12 cellular contexts compared by ENCODE assay signal in genomic region chr15:71093089-71094024, GRCh38. TPM values are rescaled to one million over a fixed set of nuclear protein-coding genes. Genes with fewer than 3 reads are reported as not detected.
A peak's percentile ranks its signal among the peaks of the same experiment; 100 is the strongest.
DNase-seq lines count a peak whose midpoint lies in the region; ATAC-seq and TF ChIP-seq lines count a peak whose summit lies in the region.
"Had no signal": no experiment of that assay in that cellular context is flagged by ENCODE, and none has a peak within 500 bp of the region (broad histone marks: within the 10 kb centered on the region; RNA-seq: fewer than 3 reads in every experiment).

No MANE protein-coding gene starts in this region.

- CTCF ChIA-PET in HCT116 (lab: Charles Lee) = interaction anchor here (1.3 kb wide), 1 partner anchor 82 kb away, joined by 3 read pairs; no protein-coding TSS in a partner anchor
- CTCF ChIA-PET in PC-9 (lab: Charles Lee) = no interaction called here

- H3K36me3 ChIP-seq in HCT116 (ENCODE audit: control insufficient read depth in 1 of 2, insufficient read depth in 2 of 2, low read length in 2 of 2) (no peaks in the 10 kb centered on the region), PC-9 (ENCODE audit: low read depth) (no peaks in the 10 kb centered on the region), esophagus muscularis mucosa (no peaks in the 10 kb centered on the region), sigmoid colon (no peaks in the 10 kb centered on the region)
- H3K36me3 ChIP-seq: heart left ventricle, ovary had no signal

- TF ChIP-seq POLR2A in HCT116 (IDR thresholded peaks at IDR 0.05; ENCODE audit: borderline replicate concordance, extremely low read depth, insufficient read depth, insufficient read length) (no peak), esophagus muscularis mucosa (IDR thresholded peaks at IDR 0.05; ENCODE audit: low read depth) (no peak), sigmoid colon (IDR thresholded peaks at IDR 0.05) (no peak)

- peak; percentile 99 for ATAC-seq in HCT116
- ATAC-seq in GM21360 (IDR thresholded peaks at IDR 0.05; ENCODE audit: unreplicated experiment) = no peak
- ATAC-seq: heart left ventricle had no signal

- H3K79me2 ChIP-seq in HCT116 (ENCODE audit: insufficient read depth, low read length) = no peaks in the 10 kb centered on the region
- no peaks in the 10 kb centered on the region for H3K79me2 ChIP-seq in PC-9 (ENCODE audit: low read depth)

- H3K9ac ChIP-seq in HCT116 (ENCODE audit: low read length) = peak overlapping the region; percentile 21; the same call in 1 of the 2 replicates

- H2AFZ ChIP-seq in HCT116 (ENCODE audit: low read depth, low read length, poor library complexity, severe bottlenecking) (peak overlapping the region; percentile 97), PC-9 (peak overlapping the region; percentile 3; the same call in 1 of the 2 replicates)

- no peaks in the 10 kb centered on the region for H3K27me3 ChIP-seq in HCT116 (ENCODE audit: insufficient read depth, low read length)
- no peaks in the 10 kb centered on the region for H3K27me3 ChIP-seq in PC-9 (ENCODE audit: insufficient read depth, low read depth)
- H3K27me3 ChIP-seq in esophagus muscularis mucosa = peaks cover 0 to 5% (median 0%) of the 10 kb centered on the region in 4 donors
- H3K27me3 ChIP-seq in sigmoid colon = peaks cover 0 to 4% (median 0%) of the 10 kb centered on the region in 3 donors
- H3K27me3 ChIP-seq: heart left ventricle, ovary had no signal

- intact Hi-C loops in HCT116 (cut with micrococcal nuclease) = no loop called here
- intact Hi-C loops in PC-9 (cut with micrococcal nuclease; ENCODE audit: unreplicated experiment) = loop anchor here (1.0 kb wide), 1 partner anchor 14 kb away; no protein-coding TSS in a partner anchor
- intact Hi-C loops in esophagus muscularis mucosa (cut with DNase I) = no loop called here
- intact Hi-C loops in sigmoid colon (cut with DNase I) = no loop called here

- POLR2A ChIA-PET in HCT116 (lab: Charles Lee) (no interaction called here), PC-9 (lab: Charles Lee; ENCODE audit: unreplicated experiment) (interaction anchor here (0.6 to 0.7 kb wide), 2 partner anchors 13 to 1138 kb away, joined by 3 to 6 read pairs; no protein-coding TSS in a partner anchor)

- H3K9me2 ChIP-seq in HCT116 (ENCODE audit: insufficient read depth) (no peaks in the 10 kb centered on the region), PC-9 (ENCODE audit: insufficient read depth) (no peaks in the 10 kb centered on the region)

- H3F3A ChIP-seq in PC-9 (ENCODE audit: insufficient read depth, low read depth) = 0 out of 2 replicates have a peak, but pooled peaks cover 10% of the 10 kb centered on the region

- TF ChIP-seq EP300 in esophagus muscularis mucosa (IDR thresholded peaks at IDR 0.05) = no peak
- TF ChIP-seq EP300 in sigmoid colon (IDR thresholded peaks at IDR 0.05) = no peak

- peaks cover 17 to 27% of the 10 kb centered on the region in 2 experiments for H3K4me1 ChIP-seq in HCT116 (ENCODE audit: control insufficient read depth in 1 of 2, insufficient read depth in 2 of 2, low read length in 2 of 2)
- H3K4me1 ChIP-seq in PC-9 (replicated peaks; ENCODE audit: insufficient read depth) = peaks cover 28% of the 10 kb centered on the region
- H3K4me1 ChIP-seq in esophagus muscularis mucosa = no peaks in the 10 kb centered on the region
- H3K4me1 ChIP-seq in sigmoid colon = no peaks in the 10 kb centered on the region
- H3K4me1 ChIP-seq: heart left ventricle had no signal

- TF ChIP-seq CTCF in HCT116 (IDR thresholded peaks at IDR 0.05 in 2 of 3, conservative IDR thresholded peaks at IDR 0.05 in 1 of 3; ENCODE audit: borderline replicate concordance in 1 of 3, insufficient read depth in 1 of 3, low read depth in 2 of 3, low read length in 2 of 3) (no peak), PC-9 (conservative IDR thresholded peaks at IDR 0.05) (no peak), esophagus muscularis mucosa (IDR thresholded peaks at IDR 0.05) (no peak), sigmoid colon (IDR thresholded peaks at IDR 0.05) (no peak), GM20000 (IDR thresholded peaks at IDR 0.05; ENCODE audit: extremely low read depth, missing control alignments) (no peak)

- BruUV-seq in HCT116 (replicated peaks; lab: Mats Ljungman, UMichigan) (no TSS peak), PC-9 (replicated peaks; lab: Mats Ljungman, UMichigan) (no TSS peak)

- H4K20me1 ChIP-seq in HCT116 (ENCODE audit: insufficient read depth) (no peaks in the 10 kb centered on the region), PC-9 (ENCODE audit: insufficient read depth) (no peaks in the 10 kb centered on the region)

- no peaks in the 10 kb centered on the region for H3K9me3 ChIP-seq in HCT116 (ENCODE audit: control insufficient read depth in 1 of 2, insufficient read depth in 1 of 2, low read depth in 1 of 2, low read length in 2 of 2)
- no peaks in the 10 kb centered on the region for H3K9me3 ChIP-seq in PC-9 (ENCODE audit: insufficient read depth, low read depth)
- peaks cover 0 to 7% (median 0%) of the 10 kb centered on the region in 4 donors for H3K9me3 ChIP-seq in esophagus muscularis mucosa
- H3K9me3 ChIP-seq in sigmoid colon = peaks cover 0 to 2% (median 0%) of the 10 kb centered on the region in 4 donors
- H3K9me3 ChIP-seq: ovary had no signal

- peak overlapping the region; percentile 70 for H3K4me2 ChIP-seq in HCT116 (ENCODE audit: low read length)
- H3K4me2 ChIP-seq in PC-9 = peak overlapping the region; percentile 59

- no peak for TF ChIP-seq RAD21 in HCT116 (IDR thresholded peaks at IDR 0.05; ENCODE audit: low read depth)

- H3K4me3 ChIP-seq in HCT116 (replicated peaks in 1 of 2; ENCODE audit: low read depth in 1 of 2, low read length in 2 of 2) (peak overlapping the region in 1 of 2 experiments; percentile 28; a peak in 3 of 4 replicates), PC-9 (no peak overlapping the region), esophagus muscularis mucosa (no peak overlapping the region), sigmoid colon (no peak overlapping the region)
- H3K4me3 ChIP-seq: heart left ventricle, ovary had no signal

- 62% methylated on average over 11 of the region's 11 CpGs for WGBS in esophagus muscularis mucosa
- WGBS in sigmoid colon, 2 donors = 33 to 65% methylated on average over 11 of the region's 11 CpGs

- RAD21 ChIA-PET in HCT116 (lab: Charles Lee; ENCODE audit: low non-redundant PET in 1 of 2, low total read pairs in 2 of 2, uncharacterized antibody in 2 of 2, unreplicated experiment in 2 of 2) = no interaction called here

- DNase-seq in HCT116 (ENCODE audit: low read depth, low spot score) (peak; percentile 74), PC-9 (peak; percentile 69 to 84), esophagus muscularis mucosa (ENCODE audit: extremely low spot score) (peak; percentile 82), renal cortical epithelial cell (ENCODE audit: low read depth) (peak; percentile 94), NCI-H524 (lab: John Stamatoyannopoulos, UW) (no peak), sigmoid colon (no peak), GM20000 (ENCODE audit: low spot score) (no peak)
- DNase-seq: activated B cell treated with CpG ODN at 0.5 μM for 24 hours; activated naive CD4-positive, alpha-beta T cell treated with anti-CD3 and anti-CD28 coated beads, Interleukin-2, amount 50 U/mL, for 16 hours; heart left ventricle; ovary had no signal

- H3K27ac ChIP-seq in HCT116 (ENCODE audit: low read depth, low read length) (peak overlapping the region; percentile 27; the same call in 1 of the 2 replicates), PC-9 (0 out of 2 replicates have a peak overlapping the region, but pooled peaks have one; percentile 14), esophagus muscularis mucosa (replicated peaks in 1 of 4) (no peak overlapping the region), sigmoid colon (no peak overlapping the region)
- H3K27ac ChIP-seq: heart left ventricle, ovary had no signal

TF ChIP-seq in HCT116, 20 proteins besides CTCF, POLR2A, EP300 and RAD21 (continues in another document):
- TF ChIP-seq SP1 (IDR thresholded peaks at IDR 0.05; ENCODE audit: low read depth) (peak; percentile 64), EGR1 (IDR thresholded peaks at IDR 0.05; ENCODE audit: low read depth) (no peak), CBX3 (IDR thresholded peaks at IDR 0.05; ENCODE audit: low read depth) (peak; percentile 85; the same call in 1 of the 2 replicates), EZH2 (IDR thresholded peaks at IDR 0.05) (no peak), SRF (IDR thresholded peaks at IDR 0.05; ENCODE audit: low read depth) (no peak), TCF7L2 (IDR thresholded peaks at IDR 0.05; ENCODE audit: borderline replicate concordance, extremely low read depth, insufficient read depth, insufficient read length) (no peak), ELF1 (IDR thresholded peaks at IDR 0.05; ENCODE audit: borderline replicate concordance, low read depth) (no peak), CEBPB (IDR thresholded peaks at IDR 0.05; ENCODE audit: low read depth) (no peak), POLR2AphosphoS5 (IDR thresholded peaks at IDR 0.05; ENCODE audit: low read depth, low read length) (peak; percentile 35; the same call in 1 of the 2 replicates), SIN3A (IDR thresholded peaks at IDR 0.05; ENCODE audit: low read depth) (no peak), FOSL1 (IDR thresholded peaks at IDR 0.05; ENCODE audit: low read depth) (peak; percentile 40; the same call in 1 of the 2 replicates), YY1 (IDR thresholded peaks at IDR 0.05; ENCODE audit: extremely low read depth, insufficient replicate concordance, low read depth, low read length) (no peak)

RNA-seq across cellular contexts. Expression of gene THSD4, which starts 21.9 kb away (rescaled TPM):
- 30.5 TPM for total RNA-seq in HCT116 (2021; ENCODE audit: unreplicated experiment)
- 16.8 and 19.5 TPM in 2 replicates for polyA plus RNA-seq in HCT116 (2012)
- 29.3 and 33.1 TPM in 2 replicates for total RNA-seq in PC-9 (2021)
- total RNA-seq in esophagus muscularis mucosa = 1 to 10 TPM; 3.2 to 6.6 (median 5.6) TPM
- 22.6 and 58.6 TPM in 2 replicates for total RNA-seq in renal cortical epithelial cell
- 1 to 10 TPM; 1.4 to 2.2 (median 2.0) TPM for total RNA-seq in sigmoid colon
- polyA plus RNA-seq in sigmoid colon = 1 to 10 TPM; 2.4 to 7.8 (median 5.1) TPM
- total RNA-seq: activated B cell treated with CpG ODN at 0.5 μM for 24 hours had no signal

Comparison
In these comparisons a context has a peak if more than half of its experiments do, and no peak if none do; other contexts are left out.
1. DNase-seq: peak in HCT116 (single experiment), PC-9 (2 of 2), esophagus muscularis mucosa (single experiment) and renal cortical epithelial cell (single experiment); none in NCI-H524 (0 of 2), sigmoid colon (single experiment) and GM20000 (single experiment).
2. H3K27ac ChIP-seq: peak in HCT116 (single experiment) and PC-9 (single experiment); none in esophagus muscularis mucosa (0 of 4) and sigmoid colon (0 of 4).